ENCODE assay signal across 15 cellular contexts in the genomic region with DNA sequence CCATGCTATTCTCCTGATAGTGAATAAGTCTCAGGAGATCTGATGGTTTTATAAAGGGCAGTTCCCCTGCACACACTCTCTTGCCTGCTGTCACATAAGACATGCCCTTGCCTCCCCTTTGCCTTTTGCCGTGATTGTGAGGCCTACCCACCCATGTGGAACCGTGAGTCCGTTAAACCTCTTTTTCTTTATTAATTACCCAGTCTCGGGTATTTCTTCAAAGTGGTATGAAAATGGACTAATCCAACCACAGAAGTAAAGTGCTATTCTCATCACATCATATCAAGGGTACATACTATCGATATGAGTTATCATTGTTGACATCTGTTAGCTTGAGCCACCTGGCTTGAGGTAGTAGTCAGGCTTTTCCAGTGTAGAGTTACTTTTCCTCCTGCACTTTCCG. TPM values are rescaled to one million over a fixed set of nuclear protein-coding genes. Genes with fewer than 3 reads are reported as not detected.
A peak's percentile ranks its signal among the peaks of the same experiment; 100 is the strongest.
DNase-seq lines count a peak whose midpoint lies in the region; ATAC-seq and TF ChIP-seq lines count a peak whose summit lies in the region.
"Had no signal": no experiment of that assay in that cellular context is flagged by ENCODE, and none has a peak within 500 bp of the region (broad histone marks: within the 10 kb centered on the region; RNA-seq: fewer than 3 reads in every experiment).

No MANE protein-coding gene starts in this region.

- H3K79me2 ChIP-seq in HCT116 (ENCODE audit: insufficient read depth, low read length) = peaks cover 71% of the 10 kb centered on the region

- CTCF ChIA-PET in HCT116 (lab: Charles Lee) = no interaction called here

- H3K36me3 Mint-ChIP-seq in activated T-cell treated with anti-CD3 and anti-CD28 coated beads, Interleukin-2, amount 50 U/mL, for 72 hours (ENCODE audit: insufficient read depth in 2 of 2) = peaks cover 8 to 13% of the 10 kb centered on the region in 2 donors
- H3K36me3 Mint-ChIP-seq in brain = peaks cover 39% of the 10 kb centered on the region
- H3K36me3 Mint-ChIP-seq in stimulated activated naive B cell treated with anti-CD40 and anti-IgM and Interleukin-4, amounts not matched to agents 10 μg/mL and 1 μg/mL and 100 μg/mL, for 72 hours = peaks cover 32 to 37% of the 10 kb centered on the region in 2 donors

- intact Hi-C loops in HCT116 (cut with micrococcal nuclease) = loop anchor here (5.0 kb wide), 1 partner anchor 91 kb away; no protein-coding TSS in a partner anchor
- intact Hi-C loops in vagina (cut with DNase I) = no loop called here

- peaks cover 55% of the 10 kb centered on the region for H3K4me1 Mint-ChIP-seq in activated T-cell treated with anti-CD3 and anti-CD28 coated beads, Interleukin-2, amount 50 U/mL, for 72 hours (ENCODE audit: low read depth)
- H3K4me1 Mint-ChIP-seq in brain = peaks cover 54% of the 10 kb centered on the region
- H3K4me1 Mint-ChIP-seq in stimulated activated naive B cell treated with anti-CD40 and anti-IgM and Interleukin-4, amounts not matched to agents 10 μg/mL and 1 μg/mL and 100 μg/mL, for 72 hours = peaks cover 39 to 58% of the 10 kb centered on the region in 2 donors

- peak overlapping the region; percentile 84 for H3K4me2 ChIP-seq in HCT116 (ENCODE audit: low read length)

- H4K20me1 ChIP-seq in HCT116 (ENCODE audit: insufficient read depth) = no peaks in the 10 kb centered on the region

- H3K9ac ChIP-seq in HCT116 (ENCODE audit: low read length) = peak overlapping the region; percentile 98

- POLR2A ChIA-PET in HCT116 (lab: Charles Lee) = no interaction called here

- no TSS peak for BruUV-seq in HCT116 (replicated peaks; lab: Mats Ljungman, UMichigan)

- TF ChIP-seq CTCF in HCT116 (IDR thresholded peaks at IDR 0.05 in 2 of 3, conservative IDR thresholded peaks at IDR 0.05 in 1 of 3; ENCODE audit: borderline replicate concordance in 1 of 3, insufficient read depth in 1 of 3, low read depth in 2 of 3, low read length in 2 of 3) = no peak
- TF ChIP-seq CTCF in brain (conservative IDR thresholded peaks at IDR 0.05) = no peak
- TF ChIP-seq CTCF in vagina (IDR thresholded peaks at IDR 0.05) = no peak

- H3K9me3 ChIP-seq in HCT116 (ENCODE audit: control insufficient read depth in 1 of 2, insufficient read depth in 1 of 2, low read depth in 1 of 2, low read length in 2 of 2) (no peaks in the 10 kb centered on the region), vagina (no peaks in the 10 kb centered on the region)
- H3K9me3 ChIP-seq: colonic mucosa had no signal

- RAD21 ChIA-PET in HCT116 (lab: Charles Lee; ENCODE audit: low non-redundant PET in 1 of 2, low total read pairs in 2 of 2, uncharacterized antibody in 2 of 2, unreplicated experiment in 2 of 2) = interaction anchor here in 1 of 2 experiments (0.6 kb wide), 1 partner anchor 73 kb away, joined by 6 read pairs; no protein-coding TSS in a partner anchor

- H3K9me3 Mint-ChIP-seq in activated T-cell treated with anti-CD3 and anti-CD28 coated beads, Interleukin-2, amount 50 U/mL, for 72 hours = peaks cover 0 to 3% of the 10 kb centered on the region in 2 donors
- H3K9me3 Mint-ChIP-seq in brain = peaks cover 9 to 14% (median 11%) of the 10 kb centered on the region in 5 experiments
- peaks cover 4 to 5% of the 10 kb centered on the region in 2 donors for H3K9me3 Mint-ChIP-seq in stimulated activated naive B cell treated with anti-CD40 and anti-IgM and Interleukin-4, amounts not matched to agents 10 μg/mL and 1 μg/mL and 100 μg/mL, for 72 hours

- peak overlapping the region; percentile 68 for H3K27ac Mint-ChIP-seq in activated T-cell treated with anti-CD3 and anti-CD28 coated beads, Interleukin-2, amount 50 U/mL, for 72 hours
- H3K27ac Mint-ChIP-seq in brain = peak overlapping the region in 2 of 5 experiments; percentile 63 to 80
- H3K27ac Mint-ChIP-seq in stimulated activated naive B cell treated with anti-CD40 and anti-IgM and Interleukin-4, amounts not matched to agents 10 μg/mL and 1 μg/mL and 100 μg/mL, for 72 hours = peak overlapping the region; percentile 81

- no peak for ATAC-seq in activated T-cell treated with anti-CD3 and anti-CD28 coated beads, Interleukin-2, amount 50 U/mL, for 72 hours (replicated peaks in 1 of 2)
- no peak for ATAC-seq in HCT116
- ATAC-seq in stimulated activated naive B cell treated with anti-CD40 and anti-IgM and Interleukin-4, amounts not matched to agents 10 μg/mL and 1 μg/mL and 100 μg/mL, for 72 hours (replicated peaks) = no peak

- H3K4me3 ChIP-seq in HCT116 (replicated peaks in 1 of 2; ENCODE audit: low read depth in 1 of 2, low read length in 2 of 2) (no peak overlapping the region), vagina (no peak overlapping the region)
- H3K4me3 ChIP-seq: colonic mucosa had no signal

- no peaks in the 10 kb centered on the region for H3K27me3 ChIP-seq in HCT116 (ENCODE audit: insufficient read depth, low read length)
- H3K27me3 ChIP-seq in vagina = no peaks in the 10 kb centered on the region
- H3K27me3 ChIP-seq: colonic mucosa had no signal

- H3K36me3 ChIP-seq in HCT116 (ENCODE audit: control insufficient read depth in 1 of 2, insufficient read depth in 2 of 2, low read length in 2 of 2) (peaks cover 0 to 15% of the 10 kb centered on the region in 2 experiments; a peak in 2 of 4 replicates), vagina (no peaks in the 10 kb centered on the region)
- H3K36me3 ChIP-seq: colonic mucosa had no signal

- H2AFZ ChIP-seq in HCT116 (ENCODE audit: low read depth, low read length, poor library complexity, severe bottlenecking) = no peak overlapping the region

- H3K9me2 ChIP-seq in HCT116 (ENCODE audit: insufficient read depth) = no peaks in the 10 kb centered on the region

- H3K4me3 Mint-ChIP-seq in activated T-cell treated with anti-CD3 and anti-CD28 coated beads, Interleukin-2, amount 50 U/mL, for 72 hours = peak overlapping the region; percentile 48 to 61
- peak overlapping the region; percentile 61 to 92 (median 79) for H3K4me3 Mint-ChIP-seq in brain
- H3K4me3 Mint-ChIP-seq in stimulated activated naive B cell treated with anti-CD40 and anti-IgM and Interleukin-4, amounts not matched to agents 10 μg/mL and 1 μg/mL and 100 μg/mL, for 72 hours = peak overlapping the region; percentile 56 to 76

- no peak overlapping the region for H3K27ac ChIP-seq in HCT116 (ENCODE audit: low read depth, low read length)
- H3K27ac ChIP-seq in vagina = no peak overlapping the region
- H3K27ac ChIP-seq: colonic mucosa had no signal

- H3K27me3 Mint-ChIP-seq in activated T-cell treated with anti-CD3 and anti-CD28 coated beads, Interleukin-2, amount 50 U/mL, for 72 hours (ENCODE audit: low read depth) = no peaks in the 10 kb centered on the region
- H3K27me3 Mint-ChIP-seq in brain = peaks cover 3% of the 10 kb centered on the region
- H3K27me3 Mint-ChIP-seq in stimulated activated naive B cell treated with anti-CD40 and anti-IgM and Interleukin-4, amounts not matched to agents 10 μg/mL and 1 μg/mL and 100 μg/mL, for 72 hours = no peaks in the 10 kb centered on the region

- no peak for TF ChIP-seq RAD21 in HCT116 (IDR thresholded peaks at IDR 0.05; ENCODE audit: low read depth)

- DNase-seq in activated T-cell treated with anti-CD3 and anti-CD28 coated beads, Interleukin-2, amount 50 U/mL, for 72 hours = no peak
- no peak for DNase-seq in activated T-cell treated with anti-CD3 and anti-CD28 coated beads, Interleukin-2, amount 50 U/mL, for 48 hours
- DNase-seq in HCT116 (ENCODE audit: low read depth, low spot score) (no peak), RKO (ENCODE audit: low spot score) (no peak), vagina (ENCODE audit: extremely low spot score in 2 of 2) (no peak)
- no peak for DNase-seq in stimulated activated naive B cell treated with anti-CD40 and anti-IgM and Interleukin-4, amounts not matched to agents 10 μg/mL and 1 μg/mL and 100 μg/mL, for 72 hours
- no peak for DNase-seq in stimulated activated CD4-positive, alpha-beta T cell treated with anti-CD3 and anti-CD28 coated beads, Interleukin-15, amount 100 ng/mL, for 24 hours
- DNase-seq: activated naive CD4-positive, alpha-beta T cell treated with anti-CD3 and anti-CD28 coated beads, Interleukin-2, amount 50 U/mL, for 16 hours; colonic mucosa; NCI-H1105; NCI-H524 had no signal

- TF ChIP-seq POLR2A in HCT116 (IDR thresholded peaks at IDR 0.05; ENCODE audit: borderline replicate concordance, extremely low read depth, insufficient read depth, insufficient read length) (no peak), vagina (IDR thresholded peaks at IDR 0.05) (no peak)

- H3K4me1 ChIP-seq in HCT116 (ENCODE audit: control insufficient read depth in 1 of 2, insufficient read depth in 2 of 2, low read length in 2 of 2) (peaks cover 37 to 65% of the 10 kb centered on the region in 2 experiments), vagina (peaks cover 60% of the 10 kb centered on the region)

TF ChIP-seq in HCT116, 20 proteins besides CTCF, POLR2A, EP300 and RAD21 (continues in another document):
- TF ChIP-seq POLR2AphosphoS5 (IDR thresholded peaks at IDR 0.05; ENCODE audit: low read depth, low read length) (no peak), CEBPB (IDR thresholded peaks at IDR 0.05; ENCODE audit: low read depth) (no peak), SP1 (IDR thresholded peaks at IDR 0.05; ENCODE audit: low read depth) (no peak), EZH2phosphoT487 (IDR thresholded peaks at IDR 0.05; ENCODE audit: borderline replicate concordance) (no peak)

RNA-seq across cellular contexts. Expression of a gene that starts 2.3 kb away (rescaled TPM):
- 10 to 100 TPM; 15.6 to 19.6 TPM for total RNA-seq in activated T-cell treated with anti-CD3 and anti-CD28 coated beads, Interleukin-2, amount 50 U/mL, for 72 hours
- total RNA-seq in HCT116 (2021; ENCODE audit: unreplicated experiment) (47.9 TPM), vagina (54.3 TPM)
- 80.8 and 84.5 TPM in 2 replicates for polyA plus RNA-seq in HCT116 (2012)
- 164 TPM for polyA plus RNA-seq in brain (ENCODE audit: insufficient read depth, low read depth, low replicate concordance)

RNA-seq across cellular contexts. Expression of a gene that starts 30.1 kb away (rescaled TPM):
- not detected for total RNA-seq in activated T-cell treated with anti-CD3 and anti-CD28 coated beads, Interleukin-2, amount 50 U/mL, for 72 hours
- total RNA-seq in HCT116 (2021; ENCODE audit: unreplicated experiment) = not detected
- polyA plus RNA-seq in HCT116 (2012) = not detected in 2 replicates
- polyA plus RNA-seq in brain (ENCODE audit: insufficient read depth, low read depth, low replicate concordance) = not detected
- not detected for total RNA-seq in vagina
- total RNA-seq: colonic mucosa, fibroblast of villous mesenchyme, myocyte, ureter had no signal

RNA-seq across cellular contexts. Expression of a gene that starts 54.2 kb away (rescaled TPM):
- 1 to 10 TPM; 5.1 to 6.2 TPM for total RNA-seq in activated T-cell treated with anti-CD3 and anti-CD28 coated beads, Interleukin-2, amount 50 U/mL, for 72 hours
- 42.3 TPM for total RNA-seq in HCT116 (2021; ENCODE audit: unreplicated experiment)
- 35.9 and 36.5 TPM in 2 replicates for polyA plus RNA-seq in HCT116 (2012)
- 60.3 TPM for polyA plus RNA-seq in brain (ENCODE audit: insufficient read depth, low read depth, low replicate concordance)
- 48.6 TPM for total RNA-seq in vagina
